6 cellular contexts compared by ENCODE assay signal in the genomic region with DNA sequence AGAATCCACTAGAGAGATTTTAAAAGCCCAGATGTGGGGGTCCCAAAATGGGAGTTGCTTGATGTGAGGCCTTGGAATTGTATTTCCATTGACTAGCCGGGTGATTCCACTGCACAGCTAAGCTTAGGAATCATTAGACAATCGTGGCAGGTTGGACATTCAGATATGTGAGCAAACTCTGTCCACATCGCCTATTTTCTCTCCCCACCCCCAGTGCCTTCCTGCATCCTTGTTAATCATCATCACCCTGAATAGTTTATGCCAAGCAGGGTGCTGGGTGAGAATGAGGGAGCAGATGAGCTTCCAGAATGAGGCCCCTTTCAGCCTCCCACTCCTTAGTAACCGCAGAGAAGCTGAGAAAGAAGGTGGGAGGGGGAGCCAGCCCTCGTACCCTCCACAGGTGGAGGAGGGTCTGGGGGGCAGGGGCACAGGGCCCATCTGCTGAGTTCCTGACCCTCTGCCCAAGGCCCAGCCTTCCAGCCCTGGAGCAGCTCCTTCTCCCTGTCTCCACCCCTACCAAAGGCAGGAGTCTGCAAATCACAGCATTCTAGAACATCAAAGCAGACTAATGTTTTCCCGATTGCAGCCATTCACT.
"Had no signal": no experiment of that assay in that cellular context is flagged by ENCODE, and none has a peak within 500 bp of the region (broad histone marks: within the 10 kb centered on the region; RNA-seq: fewer than 3 reads in every experiment).

No MANE protein-coding gene starts in this region.

- H3K4me3 ChIP-seq: gastrocnemius medialis, heart left ventricle, transverse colon, uterus had no signal

- H3K9ac ChIP-seq: parathyroid adenoma had no signal

- H3K27me3 ChIP-seq: gastrocnemius medialis, heart left ventricle, transverse colon, uterus had no signal

- H3K27ac ChIP-seq: heart left ventricle, parathyroid adenoma, uterus had no signal

- H2AFZ ChIP-seq: parathyroid adenoma had no signal

- H3K9me3 ChIP-seq: gastrocnemius medialis, heart left ventricle, transverse colon, uterus had no signal

- DNase-seq: cortex of kidney had no signal

- H3K79me2 ChIP-seq: parathyroid adenoma had no signal

- H3K36me3 ChIP-seq: gastrocnemius medialis, heart left ventricle, transverse colon, uterus had no signal
